Comparison of ENCODE assay signal across 11 cellular contexts in genomic region chr19:4378886-4379285, GRCh38. TPM values are rescaled to one million over a fixed set of nuclear protein-coding genes. Genes with fewer than 3 reads are reported as not detected.
DNase-seq lines count a peak whose midpoint lies in the region; ATAC-seq and TF ChIP-seq lines count a peak whose summit lies in the region.
"Had no signal": no experiment of that assay in that cellular context is flagged by ENCODE, and none has a peak within 500 bp of the region (broad histone marks: within the 10 kb centered on the region; RNA-seq: fewer than 3 reads in every experiment).

No MANE protein-coding gene starts in this region.

- intact Hi-C loops in heart right ventricle (cut with DNase I) (no loop called here), right cardiac atrium (cut with DNase I) (no loop called here), left lung (cut with DNase I) (no loop called here)
- intact Hi-C loops in activated CD8-positive, alpha-beta T cell treated with anti-CD3 and anti-CD28 coated beads for 36 hours (cut with micrococcal nuclease), result no loop called here

- H3K4me3 ChIP-seq in heart right ventricle (no peak overlapping the region), right cardiac atrium (ENCODE audit: low read length) (no peak overlapping the region), left lung (no peak overlapping the region), tibial nerve (no peak overlapping the region)

- H3K27me3 Mint-ChIP-seq in activated CD8-positive, alpha-beta T cell treated with anti-CD3 and anti-CD28 coated beads for 36 hours, result no peaks in the 10 kb centered on the region

- H3K4me1 ChIP-seq in heart right ventricle (peaks cover 49 to 66% (median 64%) of the 10 kb centered on the region in 9 donors), right cardiac atrium (ENCODE audit: control insufficient read depth, insufficient read depth, low read length) (peaks cover 40% of the 10 kb centered on the region), left lung (peaks cover 43 to 74% of the 10 kb centered on the region in 2 donors), tibial nerve (peaks cover 3 to 93% (median 61%) of the 10 kb centered on the region in 4 donors)

- H3K36me3 ChIP-seq in heart right ventricle, result peaks cover 0 to 15% (median 0%) of the 10 kb centered on the region in 9 donors
- H3K36me3 ChIP-seq in left lung, result peaks cover 0 to 8% of the 10 kb centered on the region in 2 donors
- no peaks in the 10 kb centered on the region for H3K36me3 ChIP-seq in tibial nerve

- peak overlapping the region; percentile 87 for H3K27ac Mint-ChIP-seq in activated CD8-positive, alpha-beta T cell treated with anti-CD3 and anti-CD28 coated beads for 36 hours

- DNase-seq in heart right ventricle (no peak), right cardiac atrium (no peak), left lung (peak in 1 of 2 donors; percentile 44), tibial nerve (ENCODE audit: low spot score in 2 of 2) (no peak), retina (no peak), LoVo (ENCODE audit: low spot score) (no peak)
- DNase-seq in activated CD8-positive, alpha-beta T cell treated with anti-CD3 and anti-CD28 coated beads for 36 hours, result no peak
- DNase-seq: KG1, WERI-Rb-1 had no signal

- no peaks in the 10 kb centered on the region for H3K27me3 ChIP-seq in heart right ventricle
- no peaks in the 10 kb centered on the region for H3K27me3 ChIP-seq in right cardiac atrium (ENCODE audit: control insufficient read depth, insufficient read depth)
- H3K27me3 ChIP-seq in left lung, result no peaks in the 10 kb centered on the region
- H3K27me3 ChIP-seq in tibial nerve, result no peaks in the 10 kb centered on the region

- no peak for TF ChIP-seq EP300 in tibial nerve (IDR thresholded peaks at IDR 0.05)

- 95% methylated on average over 11 of the region's 11 CpGs for WGBS in heart right ventricle, 2 donors
- 94% methylated on average over 11 of the region's 11 CpGs for WGBS in right cardiac atrium
- WGBS in tibial nerve, 2 donors, result 91 to 92% methylated on average over 11 of the region's 11 CpGs

- TF ChIP-seq CTCF in heart right ventricle (IDR thresholded peaks at IDR 0.05), result no peak
- TF ChIP-seq CTCF in activated CD8-positive, alpha-beta T cell treated with anti-CD3 and anti-CD28 coated beads for 36 hours (IDR thresholded peaks at IDR 0.05), result no peak
- TF ChIP-seq CTCF in left lung (IDR thresholded peaks at IDR 0.05), result no peak
- no peak for TF ChIP-seq CTCF in tibial nerve (IDR thresholded peaks at IDR 0.05)

- H3K27ac ChIP-seq in heart right ventricle, result peak overlapping the region in 8 of 10 donors; percentile 66 to 85 (median 82)
- no peak overlapping the region for H3K27ac ChIP-seq in right cardiac atrium (ENCODE audit: low read length)
- H3K27ac ChIP-seq in left lung, result peak overlapping the region; percentile 48 to 83
- H3K27ac ChIP-seq in tibial nerve, result peak overlapping the region; percentile 70 to 92 (median 78)
- H3K27ac ChIP-seq: WERI-Rb-1 had no signal

- H3K9me3 Mint-ChIP-seq in activated CD8-positive, alpha-beta T cell treated with anti-CD3 and anti-CD28 coated beads for 36 hours, result no peaks in the 10 kb centered on the region

- CTCF ChIA-PET in activated CD8-positive, alpha-beta T cell treated with anti-CD3 and anti-CD28 coated beads for 36 hours (lab: Charles Lee), result interaction anchor here (0.7 to 3.3 kb wide), 5 partner anchors 9 to 112 kb away, joined by 3 to 15 read pairs (median 5); partner anchors contain the start of gene SH3GL1

- POLR2A ChIA-PET in activated CD8-positive, alpha-beta T cell treated with anti-CD3 and anti-CD28 coated beads for 36 hours (lab: Charles Lee), result interaction anchor here (0.9 to 2.0 kb wide), 4 partner anchors 9 to 22 kb away, joined by 3 to 7 read pairs (median 6); partner anchors contain the start of gene SH3GL1

- H3K4me3 Mint-ChIP-seq in activated CD8-positive, alpha-beta T cell treated with anti-CD3 and anti-CD28 coated beads for 36 hours, result peak overlapping the region; percentile 71

- peaks cover 16% of the 10 kb centered on the region for H3K36me3 Mint-ChIP-seq in activated CD8-positive, alpha-beta T cell treated with anti-CD3 and anti-CD28 coated beads for 36 hours (ENCODE audit: low read depth)

- H3K4me1 Mint-ChIP-seq in activated CD8-positive, alpha-beta T cell treated with anti-CD3 and anti-CD28 coated beads for 36 hours (ENCODE audit: low read depth), result peaks cover 62% of the 10 kb centered on the region

- TF ChIP-seq POLR2A in tibial nerve (IDR thresholded peaks at IDR 0.05), result no peak

- no peaks in the 10 kb centered on the region for H3K9me3 ChIP-seq in heart right ventricle
- no peaks in the 10 kb centered on the region for H3K9me3 ChIP-seq in right cardiac atrium (ENCODE audit: control insufficient read depth, low read length)
- H3K9me3 ChIP-seq in left lung, result no peaks in the 10 kb centered on the region
- H3K9me3 ChIP-seq in tibial nerve, result no peaks in the 10 kb centered on the region

- ATAC-seq in heart right ventricle (no peak), right cardiac atrium (no peak), left lung (no peak), GM18873 (IDR thresholded peaks at IDR 0.05; ENCODE audit: low FRiP score, unreplicated experiment) (no peak)
- ATAC-seq in activated CD8-positive, alpha-beta T cell treated with anti-CD3 and anti-CD28 coated beads for 36 hours, result no peak
- ATAC-seq: Right ventricle myocardium inferior had no signal

RNA-seq across cellular contexts. Expression of gene SH3GL1, which starts 21.5 kb away (rescaled TPM):
- 10 to 100 TPM; 13.1 to 33.4 (median 17.6) TPM for total RNA-seq in heart right ventricle
- polyA plus RNA-seq in heart right ventricle, result 10 to 100 TPM; 20.1 to 41.8 TPM
- 10 to 100 TPM; 26.3 to 40.3 (median 31.8) TPM for total RNA-seq in right cardiac atrium
- 27.7 TPM for polyA plus RNA-seq in right cardiac atrium
- total RNA-seq in activated CD8-positive, alpha-beta T cell treated with anti-CD3 and anti-CD28 coated beads for 36 hours, result 10 to 100 TPM; 53.1 to 59.2 TPM
- total RNA-seq in left lung, result 10 to 100 TPM; 64.6 to 71.8 TPM
- total RNA-seq in tibial nerve, result 10 to 100 TPM; 35.0 to 64.8 (median 52.9) TPM

RNA-seq across cellular contexts. Expression of gene CHAF1A, which starts 23.6 kb away (rescaled TPM):
- 1 to 10 TPM; 4.5 to 8.7 (median 6.6) TPM for total RNA-seq in heart right ventricle
- 1 to 10 TPM; 4.2 to 4.4 TPM for polyA plus RNA-seq in heart right ventricle
- 1 to 10 TPM; 5.4 to 7.7 (median 6.2) TPM for total RNA-seq in right cardiac atrium
- polyA plus RNA-seq in right cardiac atrium, result 4.3 TPM
- 10 to 100 TPM; 78.3 to 80.5 TPM for total RNA-seq in activated CD8-positive, alpha-beta T cell treated with anti-CD3 and anti-CD28 coated beads for 36 hours
- 10 to 100 TPM; 15.6 to 24.1 TPM for total RNA-seq in left lung
- 10 to 100 TPM in 1 of 4 donors, 1 to 10 TPM in 3; 4.9 to 18.6 (median 8.1) TPM for total RNA-seq in tibial nerve

RNA-seq across cellular contexts. Expression of gene MPND, which starts 35.5 kb away (rescaled TPM):
- 10 to 100 TPM; 18.7 to 26.6 (median 20.9) TPM for total RNA-seq in heart right ventricle
- polyA plus RNA-seq in heart right ventricle, result 10 to 100 TPM; 15.2 to 25.2 TPM
- 10 to 100 TPM; 22.8 to 25.8 (median 25.2) TPM for total RNA-seq in right cardiac atrium
- 24.9 TPM for polyA plus RNA-seq in right cardiac atrium
- 10 to 100 TPM; 15.5 to 16.6 TPM for total RNA-seq in activated CD8-positive, alpha-beta T cell treated with anti-CD3 and anti-CD28 coated beads for 36 hours
- 10 to 100 TPM; 21.9 to 31.3 TPM for total RNA-seq in left lung
- total RNA-seq in tibial nerve, result 10 to 100 TPM in 1 of 4 donors, 1 to 10 TPM in 3; 2.2 to 13.2 (median 6.6) TPM

RNA-seq across cellular contexts. Expression of gene STAP2, which starts 40.3 kb away (rescaled TPM):
- total RNA-seq in heart right ventricle (1 to 10 TPM in 9 of 10 donors, under 1 TPM in 1; 0.56 to 9.1 (median 2.6) TPM), right cardiac atrium (10 to 100 TPM in 3 of 4 donors, 1 to 10 TPM in 1; 6.7 to 13.9 (median 11.3) TPM), left lung (10 to 100 TPM; 14.1 to 28.1 TPM), tibial nerve (1 to 10 TPM in 3 of 4 donors, not detected in 1; 3.1 to 6.0 (median 4.8) TPM)
- polyA plus RNA-seq in heart right ventricle (1 to 10 TPM; 2.1 to 2.2 TPM), right cardiac atrium (7.8 TPM)
- total RNA-seq in activated CD8-positive, alpha-beta T cell treated with anti-CD3 and anti-CD28 coated beads for 36 hours, result 10 to 100 TPM in 1 of 2 experiments, 1 to 10 TPM in 1; 9.6 to 14.6 TPM
